ENCODE assay signal across 7 cellular contexts in the genomic region with DNA sequence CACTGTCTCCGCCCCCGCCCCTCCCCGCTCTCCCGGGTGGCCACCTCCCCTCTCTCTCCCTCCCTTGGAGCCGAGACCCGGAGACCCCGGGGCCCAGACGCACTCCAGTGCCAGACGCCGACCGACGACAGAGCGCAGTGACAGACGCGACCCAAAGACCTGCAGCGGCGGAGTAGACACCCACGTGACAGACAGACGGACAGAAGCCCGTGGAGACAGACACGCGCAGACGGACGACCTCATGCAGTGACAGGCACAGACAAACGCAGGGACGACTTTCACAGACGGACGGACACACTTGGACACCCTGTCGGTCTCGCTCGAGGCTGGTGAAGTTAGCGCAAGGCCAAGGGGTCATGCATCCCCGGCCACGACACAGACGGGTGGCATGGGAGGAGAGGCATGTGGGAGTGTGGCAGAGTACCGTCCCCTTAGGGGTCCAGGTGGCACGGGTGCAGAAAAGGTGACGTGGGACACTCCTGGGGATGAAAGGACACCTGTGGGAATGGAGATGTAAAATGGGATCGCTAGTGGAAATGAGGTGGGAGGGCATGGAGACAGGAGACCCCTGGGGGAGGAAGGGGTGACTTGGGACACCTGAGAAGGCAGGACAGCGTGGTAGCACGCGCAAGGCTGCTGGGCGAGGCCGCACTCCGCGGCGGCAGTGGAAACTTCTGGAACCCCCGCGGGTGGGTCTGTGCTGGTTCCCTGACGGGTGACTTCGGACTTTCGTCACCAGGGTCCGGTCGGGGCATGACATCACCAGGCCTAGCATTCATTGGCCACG. TPM values are rescaled to one million over a fixed set of nuclear protein-coding genes. Genes with fewer than 3 reads are reported as not detected.
DNase-seq lines count a peak whose midpoint lies in the region; ATAC-seq and TF ChIP-seq lines count a peak whose summit lies in the region.
"Had no signal": no experiment of that assay in that cellular context is flagged by ENCODE, and none has a peak within 500 bp of the region (broad histone marks: within the 10 kb centered on the region; RNA-seq: fewer than 3 reads in every experiment).

No MANE protein-coding gene starts in this region.

- H3K27me3 ChIP-seq in esophagus squamous epithelium: peaks cover 9 to 88% (median 17%) of the 10 kb centered on the region in 4 donors
- peaks cover 3 to 97% (median 53%) of the 10 kb centered on the region in 7 donors for H3K27me3 ChIP-seq in spleen (replicated peaks in 1 of 7)

- intact Hi-C loops in esophagus squamous epithelium (cut with DNase I) (loop anchor here (5.0 kb wide), 1 partner anchor 161 kb away; no protein-coding TSS in a partner anchor), spleen (cut with DNase I; ENCODE audit: low total_unique reads) (loop anchor here (5.0 kb wide), 1 partner anchor 161 kb away; no protein-coding TSS in a partner anchor)

- WGBS in esophagus squamous epithelium, 2 donors: 6 to 8% methylated on average over 21 to 22 of the region's 55 CpGs
- WGBS in spleen, 5 donors: 5 to 13% (median 6%) methylated on average over 22 to 54 of the region's 55 CpGs

- DNase-seq in C1 segment of cervical spinal cord (lab: John Stamatoyannopoulos, UW): peak in 9 of 14 donors; percentile 26 to 75 (median 48)
- peak; percentile 74 for DNase-seq in NCI-H2171 treated with DMSO at 0.1 percent for 48 hours (lab: John Stamatoyannopoulos, UW)
- DNase-seq in esophagus squamous epithelium (lab: John Stamatoyannopoulos, UW): no peak
- peak; percentile 77 for DNase-seq in spleen

- TF ChIP-seq POLR2A in esophagus squamous epithelium (IDR thresholded peaks at IDR 0.05) (no peak), spleen (IDR thresholded peaks at IDR 0.05) (no peak)

- TF ChIP-seq CTCF in esophagus squamous epithelium (IDR thresholded peaks at IDR 0.05) (no peak), spleen (IDR thresholded peaks at IDR 0.05 in 8 of 11, conservative IDR thresholded peaks at IDR 0.05 in 3 of 11) (peak in 1 of 11 experiments; percentile 23)

- no peak overlapping the region for H3K27ac ChIP-seq in esophagus squamous epithelium
- H3K27ac ChIP-seq in spleen: peak overlapping the region in 1 of 8 donors; percentile 51
- H3K27ac ChIP-seq: epithelial cell of prostate had no signal

- ATAC-seq in GM18519 (IDR thresholded peaks at IDR 0.05; ENCODE audit: low FRiP score, unreplicated experiment) (no peak), GM18858 (IDR thresholded peaks at IDR 0.05; ENCODE audit: unreplicated experiment) (no peak)

- H3K4me1 ChIP-seq in esophagus squamous epithelium: peaks cover 23 to 44% (median 32%) of the 10 kb centered on the region in 3 donors
- peaks cover 14 to 40% (median 31%) of the 10 kb centered on the region in 6 donors for H3K4me1 ChIP-seq in spleen

- no peaks in the 10 kb centered on the region for H3K9me3 ChIP-seq in esophagus squamous epithelium
- no peaks in the 10 kb centered on the region for H3K9me3 ChIP-seq in spleen

- no peaks in the 10 kb centered on the region for H3K36me3 ChIP-seq in esophagus squamous epithelium
- H3K36me3 ChIP-seq in spleen: no peaks in the 10 kb centered on the region

- peak overlapping the region; percentile 28 to 68 (median 50) for H3K4me3 ChIP-seq in esophagus squamous epithelium
- peak overlapping the region; percentile 34 to 73 (median 48) for H3K4me3 ChIP-seq in spleen

RNA-seq across cellular contexts. Expression of a gene that starts 0.5 kb away (rescaled TPM):
- total RNA-seq in esophagus squamous epithelium (1 to 10 TPM in 3 of 4 donors, under 1 TPM in 1; 0.22 to 1.5 (median 1.3) TPM), spleen (10 to 100 TPM in 1 of 7 donors, 1 to 10 TPM in 6; 2.1 to 10.8 (median 4.4) TPM)
- polyA plus RNA-seq in spleen: 1 to 10 TPM; 2.0 to 3.7 (median 3.1) TPM

RNA-seq across cellular contexts. Expression of a gene that starts 6.6 kb away (rescaled TPM):
- 1 to 10 TPM; 1.3 to 8.4 (median 5.5) TPM for total RNA-seq in esophagus squamous epithelium
- total RNA-seq in spleen: 1 to 10 TPM; 1.3 to 5.6 (median 2.8) TPM
- 1 to 10 TPM; 4.2 to 6.9 (median 5.1) TPM for polyA plus RNA-seq in spleen

RNA-seq across cellular contexts. Expression of a gene that starts 21.2 kb away (rescaled TPM):
- total RNA-seq in esophagus squamous epithelium (10 to 100 TPM; 53.8 to 91.0 (median 68.4) TPM), spleen (100 to 1,000 TPM in 4 of 7 donors, 10 to 100 TPM in 3; 67.0 to 160 (median 132) TPM)
- 100 to 1,000 TPM in 1 of 3 donors, 10 to 100 TPM in 2; 54.7 to 104 (median 92.6) TPM for polyA plus RNA-seq in spleen

RNA-seq across cellular contexts. Expression of a gene that starts 29.0 kb away (rescaled TPM):
- total RNA-seq in esophagus squamous epithelium (100 to 1,000 TPM in 2 of 4 donors, 10 to 100 TPM in 2; 81.4 to 109 (median 93.7) TPM), spleen (10 to 100 TPM; 17.6 to 30.2 (median 22.2) TPM)
- polyA plus RNA-seq in spleen: 10 to 100 TPM; 12.4 to 22.4 (median 14.8) TPM

RNA-seq across cellular contexts. Expression of a gene that starts 43.6 kb away (rescaled TPM):
- total RNA-seq in esophagus squamous epithelium: 10 to 100 TPM in 3 of 4 donors, 1 to 10 TPM in 1; 9.9 to 19.6 (median 17.3) TPM
- 100 to 1,000 TPM in 1 of 7 donors, 10 to 100 TPM in 6; 34.4 to 109 (median 55.7) TPM for total RNA-seq in spleen
- 10 to 100 TPM; 17.0 to 48.4 (median 39.3) TPM for polyA plus RNA-seq in spleen
